In the genomic region with DNA sequence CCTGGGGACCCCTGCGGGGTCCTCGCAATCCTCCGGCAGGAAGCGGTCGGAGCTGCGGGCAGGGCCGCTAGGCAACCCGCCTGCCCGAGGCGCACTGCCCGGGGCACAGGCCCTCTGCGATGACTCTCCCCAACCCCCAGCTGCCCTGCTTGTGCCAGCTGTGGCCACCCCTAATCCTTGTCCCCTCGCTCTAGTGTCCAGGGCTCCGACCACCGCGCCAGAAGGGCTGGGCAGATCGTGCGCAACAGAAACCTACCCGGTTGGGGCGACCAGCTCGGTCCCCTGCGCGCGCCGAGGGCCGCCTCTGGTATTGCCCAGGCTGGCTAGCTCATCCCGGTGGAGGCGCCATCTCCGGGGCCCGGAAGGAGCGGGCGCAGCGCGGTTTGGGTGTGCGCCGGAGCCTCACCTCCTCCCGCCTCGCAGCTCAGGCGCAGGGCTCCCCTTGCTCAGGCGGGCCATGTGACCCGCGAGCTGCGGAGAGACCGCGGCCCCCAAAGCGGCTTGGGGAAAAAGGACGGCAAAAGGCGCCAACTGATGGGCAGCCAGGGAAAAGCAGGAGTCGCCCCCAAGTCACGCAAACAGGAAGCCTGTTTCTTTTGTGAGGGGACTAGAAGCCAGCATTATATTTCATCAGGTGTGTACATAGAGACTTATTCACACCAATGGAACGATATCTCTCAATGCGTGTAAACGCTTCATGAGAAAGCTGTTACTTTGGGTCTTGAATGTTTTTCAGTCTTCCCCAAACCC, we compare ENCODE assay signal across 9 cellular contexts. TPM values are rescaled to one million over a fixed set of nuclear protein-coding genes. Genes with fewer than 3 reads are reported as not detected.
DNase-seq lines count a peak whose midpoint lies in the region; ATAC-seq and TF ChIP-seq lines count a peak whose summit lies in the region.
"Had no signal": no experiment of that assay in that cellular context is flagged by ENCODE, and none has a peak within 500 bp of the region (broad histone marks: within the 10 kb centered on the region; RNA-seq: fewer than 3 reads in every experiment).

No MANE protein-coding gene starts in this region.

- BruUV-seq in MCF 10A (replicated peaks; lab: Mats Ljungman, UMichigan) = no TSS peak

- TF ChIP-seq CTCF in MCF 10A (IDR thresholded peaks at IDR 0.05; ENCODE audit: unreplicated experiment) (peak; percentile 4), retinal pigment epithelial cell (conservative IDR thresholded peaks at IDR 0.05; ENCODE audit: low read depth, low read length) (peak; percentile 41)

- H3K36me3 Mint-ChIP-seq in MCF 10A (ENCODE audit: insufficient read depth, unreplicated experiment) = no peaks in the 10 kb centered on the region
- H3K36me3 Mint-ChIP-seq: CD4-positive, CD25-positive, alpha-beta regulatory T cell had no signal

- H3K4me3 ChIP-seq in iPS-11a (ENCODE audit: low read depth, low read length) = peak overlapping the region; percentile 75
- H3K4me3 ChIP-seq in retinal pigment epithelial cell (ENCODE audit: low read length) = peak overlapping the region; percentile 80

- POLR2A ChIA-PET in MCF 10A (lab: Yijun Ruan, JAX) = interaction anchor here (0.8 to 3.1 kb wide), 13 partner anchors 7 to 1060 kb away, joined by 3 to 37 read pairs (median 11); a partner anchor contains a TSS

- H3K4me1 Mint-ChIP-seq in MCF 10A (ENCODE audit: insufficient read depth, unreplicated experiment) = peaks cover 25% of the 10 kb centered on the region

- peak; percentile 31 for DNase-seq in activated CD4-positive, alpha-beta T cell treated with anti-CD3 and anti-CD28 coated beads for 48 hours
- no peak for DNase-seq in activated CD4-positive, alpha-beta T cell treated with anti-CD3 and anti-CD28 coated beads, Interleukin-2, amount 50 U/mL, for 1 hour
- DNase-seq in NCI-H460 (ENCODE audit: extremely low read depth, low read depth) (peak; percentile 43), MCF 10A (ENCODE audit: unreplicated experiment) (peak; percentile 71), retinal pigment epithelial cell (ENCODE audit: low read depth) (no peak), HT-29 (ENCODE audit: low spot score) (no peak)
- DNase-seq: CD4-positive, CD25-positive, alpha-beta regulatory T cell had no signal

- peak overlapping the region; percentile 92 for H3K27ac Mint-ChIP-seq in MCF 10A (ENCODE audit: low read depth, unreplicated experiment)
- H3K27ac Mint-ChIP-seq: CD4-positive, CD25-positive, alpha-beta regulatory T cell had no signal

- intact Hi-C loops in MCF 10A (cut with micrococcal nuclease) = loop anchor here (1.0 kb wide), 1 partner anchor 22 kb away; no protein-coding TSS in a partner anchor

- no peaks in the 10 kb centered on the region for H3K27me3 Mint-ChIP-seq in MCF 10A (ENCODE audit: insufficient read depth, unreplicated experiment)

- no peaks in the 10 kb centered on the region for H3K9me3 Mint-ChIP-seq in MCF 10A (ENCODE audit: unreplicated experiment)

- H3K4me3 Mint-ChIP-seq in MCF 10A (ENCODE audit: unreplicated experiment) = peak overlapping the region; percentile 82
- H3K4me3 Mint-ChIP-seq: CD4-positive, CD25-positive, alpha-beta regulatory T cell had no signal

- ATAC-seq in HG03432 (IDR thresholded peaks at IDR 0.05; ENCODE audit: unreplicated experiment) = no peak

- CTCF ChIA-PET in MCF 10A (lab: Yijun Ruan, JAX) = interaction anchor here (0.5 to 3.4 kb wide), 16 partner anchors 8 to 1471 kb away, joined by 3 to 42 read pairs (median 5); no protein-coding TSS in a partner anchor

RNA-seq across cellular contexts. Expression of a gene that starts 46.8 kb away (rescaled TPM):
- 32.1 and 37.6 TPM in 2 replicates for total RNA-seq in NCI-H460 (2014; rRNA removed; shearing (Covaris generic))
- 17.2 and 24.6 TPM in 2 replicates for polyA plus RNA-seq in NCI-H460 (2014; cell fraction: nucleus; rRNA removed)
- 38.4 and 41.6 TPM in 2 replicates for total RNA-seq in MCF 10A (2022)
- total RNA-seq in HT-29 (2014; rRNA removed; shearing (Covaris generic)) = 5.0 and 6.1 TPM in 2 replicates

RNA-seq across cellular contexts. Expression of a gene that starts 51.3 kb away (rescaled TPM):
- not detected in 2 replicates for total RNA-seq in NCI-H460 (2014; rRNA removed; shearing (Covaris generic))
- polyA plus RNA-seq in NCI-H460 (2014; cell fraction: nucleus; rRNA removed) = not detected in 2 replicates
- total RNA-seq in MCF 10A (2022) = not detected in 2 replicates
- total RNA-seq in HT-29 (2014; rRNA removed; shearing (Covaris generic)) = 0.16 TPM in 1 of 2 replicates, not detected in the other
- total RNA-seq: CD4-positive, CD25-positive, alpha-beta regulatory T cell had no signal
- polyA plus RNA-seq: CD4-positive, CD25-positive, alpha-beta regulatory T cell had no signal

Comparison
In these comparisons a context has a peak if more than half of its experiments do, and no peak if none do; other contexts are left out.
1. DNase-seq: peak in activated CD4-positive, alpha-beta T cell treated with anti-CD3 and anti-CD28 coated beads for 48 hours (single experiment), NCI-H460 (single experiment) and MCF 10A (single experiment); none in activated CD4-positive, alpha-beta T cell treated with anti-CD3 and anti-CD28 coated beads, Interleukin-2, amount 50 U/mL, for 1 hour (single experiment), retinal pigment epithelial cell (single experiment) and HT-29 (single experiment).